In genomic region chr19:34793562-34793961, GRCh38 we compare ENCODE assay signal across 1 cellular context.
TF ChIP-seq lines count a peak whose summit lies in the region.

No MANE protein-coding gene starts in this region.

TF ChIP-seq in SK-N-SH, 30 proteins besides CTCF, POLR2A, EP300 and RAD21 (continued from another document):
- TF ChIP-seq MAX (IDR thresholded peaks at IDR 0.05; ENCODE audit: low read depth), result no peak
- no peak for TF ChIP-seq RXRA (IDR thresholded peaks at IDR 0.05; ENCODE audit: borderline replicate concordance, low read depth)
- no peak for TF ChIP-seq SIN3A (IDR thresholded peaks at IDR 0.05; ENCODE audit: borderline replicate concordance, low read depth, low read length)
- TF ChIP-seq USF2 (IDR thresholded peaks at IDR 0.05; ENCODE audit: borderline replicate concordance, low read depth, low read length), result no peak
- no peak for TF ChIP-seq SMC3 (IDR thresholded peaks at IDR 0.05; ENCODE audit: low read depth, low read length)
- TF ChIP-seq POLR2AphosphoS5 (IDR thresholded peaks at IDR 0.05; ENCODE audit: low read depth, low read length), result no peak
- TF ChIP-seq ELF1 (IDR thresholded peaks at IDR 0.05), result no peak
- no peak for TF ChIP-seq FOXM1 (IDR thresholded peaks at IDR 0.05; ENCODE audit: low read depth)
- no peak for TF ChIP-seq PBX3 (IDR thresholded peaks at IDR 0.05)
